In the genomic region with DNA sequence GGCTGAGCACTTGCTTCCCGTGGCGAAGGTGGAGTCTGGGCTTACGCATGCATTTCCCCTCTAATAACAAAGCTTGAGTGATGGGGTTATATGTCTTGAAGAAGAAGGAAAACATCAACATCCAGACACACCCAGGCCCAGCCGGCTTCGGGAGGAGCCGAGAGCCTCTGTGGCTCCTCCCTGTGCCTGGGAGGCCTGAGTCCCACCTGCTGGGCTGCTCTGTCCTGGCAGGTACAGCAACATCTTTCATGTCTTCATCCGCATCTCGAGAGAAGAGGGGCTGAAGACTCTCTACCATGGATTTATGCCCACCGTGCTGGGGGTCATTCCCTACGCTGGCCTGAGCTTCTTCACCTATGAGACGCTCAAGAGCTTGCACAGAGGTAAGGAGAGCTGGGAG, we compare ENCODE assay signal across 22 cellular contexts.
"Had no signal": no experiment of that assay in that cellular context is flagged by ENCODE, and none has a peak within 500 bp of the region (broad histone marks: within the 10 kb centered on the region; RNA-seq: fewer than 3 reads in every experiment).

No MANE protein-coding gene starts in this region.

- H3K9me3 ChIP-seq: neutrophil, pancreas, psoas muscle, right atrium auricular region, thyroid gland had no signal

- H3K4me3 ChIP-seq: pancreas, psoas muscle, right atrium auricular region, thyroid gland had no signal

- H3K9me3 Mint-ChIP-seq: activated B cell treated with CpG ODN at 0.5 μM for 24 hours; activated naive CD4-positive, alpha-beta T cell treated with anti-CD3 and anti-CD28 coated beads for 36 hours; activated naive CD8-positive, alpha-beta T cell treated with anti-CD3 and anti-CD28 coated beads, Interleukin-2, amount 10 ng/mL, durations not matched to agents 7 days and 5 days; nephron; stimulated activated naive CD8-positive, alpha-beta T cell treated with anti-CD3 and anti-CD28 coated beads, Interleukin-15, Interleukin-2, amounts not matched to agents 100 ng/mL and 50 ng/mL, for 24 hours had no signal

- H3K4me1 ChIP-seq: pancreas had no signal

- H3K36me3 Mint-ChIP-seq: activated naive CD8-positive, alpha-beta T cell treated with anti-CD3 and anti-CD28 coated beads, Interleukin-2, amount 10 ng/mL, durations not matched to agents 7 days and 5 days had no signal

- H3K4me1 Mint-ChIP-seq: activated naive CD8-positive, alpha-beta T cell treated with anti-CD3 and anti-CD28 coated beads, Interleukin-2, amount 10 ng/mL, durations not matched to agents 7 days and 5 days had no signal

- H3K4me3 Mint-ChIP-seq: activated B cell treated with CpG ODN at 0.5 μM for 24 hours; activated CD4-positive, alpha-beta T cell treated with anti-CD3 and anti-CD28 coated beads for 36 hours; activated naive CD4-positive, alpha-beta T cell treated with anti-CD3 and anti-CD28 coated beads for 36 hours; activated naive CD8-positive, alpha-beta T cell treated with anti-CD3 and anti-CD28 coated beads, Interleukin-2, amount 10 ng/mL, durations not matched to agents 7 days and 5 days; stimulated activated naive CD8-positive, alpha-beta T cell treated with anti-CD3 and anti-CD28 coated beads, Interleukin-15, Interleukin-2, amounts not matched to agents 100 ng/mL and 50 ng/mL, for 24 hours had no signal

- H3K27me3 Mint-ChIP-seq: activated B cell treated with CpG ODN at 0.5 μM for 24 hours; activated CD4-positive, alpha-beta T cell treated with anti-CD3 and anti-CD28 coated beads for 36 hours; activated naive CD8-positive, alpha-beta T cell treated with anti-CD3 and anti-CD28 coated beads, Interleukin-2, amount 10 ng/mL, durations not matched to agents 7 days and 5 days; stimulated activated naive CD8-positive, alpha-beta T cell treated with anti-CD3 and anti-CD28 coated beads, Interleukin-15, Interleukin-2, amounts not matched to agents 100 ng/mL and 50 ng/mL, for 24 hours had no signal

- H3K27ac Mint-ChIP-seq: activated B cell treated with CpG ODN at 0.5 μM for 24 hours; activated CD4-positive, alpha-beta T cell treated with anti-CD3 and anti-CD28 coated beads for 36 hours; activated naive CD4-positive, alpha-beta T cell treated with anti-CD3 and anti-CD28 coated beads for 36 hours; activated naive CD8-positive, alpha-beta T cell treated with anti-CD3 and anti-CD28 coated beads, Interleukin-2, amount 10 ng/mL, durations not matched to agents 7 days and 5 days; stimulated activated naive CD8-positive, alpha-beta T cell treated with anti-CD3 and anti-CD28 coated beads, Interleukin-15, Interleukin-2, amounts not matched to agents 100 ng/mL and 50 ng/mL, for 24 hours had no signal

- H3K27ac ChIP-seq: neutrophil, pancreas, psoas muscle, right atrium auricular region had no signal

- ATAC-seq: activated CD4-positive, alpha-beta T cell treated with anti-CD3 and anti-CD28 coated beads for 36 hours; left ventricle myocardium superior; pancreas; psoas muscle had no signal

- H3K36me3 ChIP-seq: neutrophil, pancreas, right atrium auricular region, thyroid gland had no signal

- H3K27me3 ChIP-seq: pancreas, right atrium auricular region, thyroid gland had no signal

- DNase-seq: activated B cell treated with CpG ODN at 0.5 μM for 24 hours; activated CD4-positive, alpha-beta T cell treated with anti-CD3 and anti-CD28 coated beads for 36 hours; activated CD4-positive, alpha-beta T cell treated with anti-CD3 and anti-CD28 coated beads, Interleukin-2, amount 50 U/mL, for 48 hours; activated naive CD4-positive, alpha-beta T cell treated with anti-CD3 and anti-CD28 coated beads for 36 hours; activated naive CD8-positive, alpha-beta T cell treated with anti-CD3 and anti-CD28 coated beads, Interleukin-2, amount 10 ng/mL, durations not matched to agents 7 days and 5 days; activated T-cell treated with anti-CD3 and anti-CD28 coated beads, Interleukin-2, amount 50 U/mL, for 48 hours; amygdala; cerebellar nuclear complex; cortex of kidney; erythroblast; foreskin fibroblast; left ventricle myocardium superior; pancreas; psoas muscle; stimulated activated CD4-positive, alpha-beta T cell treated with anti-CD3 and anti-CD28 coated beads, Interleukin-4, amount 100 ng/mL, for 24 hours; substantia nigra; T1000; thyroid gland had no signal
